ENCODE assay signal across 9 cellular contexts in the genomic region with DNA sequence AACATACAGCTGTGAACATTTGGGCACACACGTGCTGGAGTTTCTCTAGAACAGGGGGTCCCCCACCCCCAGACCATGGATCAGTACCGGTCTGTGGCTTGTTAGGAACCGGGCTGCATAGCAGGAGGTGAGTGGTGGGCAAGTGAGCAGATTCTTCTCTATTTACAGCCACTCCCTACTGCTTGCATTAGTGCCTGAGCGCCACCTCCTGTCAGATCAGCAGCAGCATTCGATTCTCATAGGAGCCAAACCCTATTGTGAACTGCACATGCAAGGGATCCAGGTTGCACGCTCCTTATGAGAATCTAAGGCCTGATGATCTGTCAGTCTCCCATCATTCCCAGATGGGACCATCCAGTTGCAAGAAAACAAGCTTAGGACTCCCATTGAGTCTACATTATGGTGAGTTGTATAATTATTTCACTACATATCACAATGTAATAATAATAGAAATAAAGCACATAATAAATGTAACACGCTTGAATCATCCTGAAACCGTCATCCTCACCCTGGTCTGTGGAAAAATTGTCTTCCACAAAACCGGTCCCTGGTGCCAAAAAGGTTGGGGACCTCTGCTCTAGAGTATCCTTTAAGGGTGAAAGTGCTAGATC. TPM values are rescaled to one million over a fixed set of nuclear protein-coding genes. Genes with fewer than 3 reads are reported as not detected.
A peak's percentile ranks its signal among the peaks of the same experiment; 100 is the strongest.
DNase-seq lines count a peak whose midpoint lies in the region; ATAC-seq and TF ChIP-seq lines count a peak whose summit lies in the region.
"Had no signal": no experiment of that assay in that cellular context is flagged by ENCODE, and none has a peak within 500 bp of the region (broad histone marks: within the 10 kb centered on the region; RNA-seq: fewer than 3 reads in every experiment).

No MANE protein-coding gene starts in this region.

- H3K27ac Mint-ChIP-seq in type B pancreatic cell: no peak overlapping the region
- no peak overlapping the region for H3K27ac Mint-ChIP-seq in Calu3 (ENCODE audit: unreplicated experiment)

- CTCF ChIA-PET in Calu3 (lab: Charles Lee): no interaction called here

- H3K36me3 ChIP-seq in cardiac muscle cell: no peaks in the 10 kb centered on the region
- H3K36me3 ChIP-seq in Peyer's patch: no peaks in the 10 kb centered on the region

- no peak overlapping the region for H3K4me3 Mint-ChIP-seq in type B pancreatic cell
- H3K4me3 Mint-ChIP-seq in Calu3 (ENCODE audit: low read depth, unreplicated experiment): no peak overlapping the region

- H3K27ac ChIP-seq in cardiac muscle cell (no peak overlapping the region), Peyer's patch (no peak overlapping the region)
- H3K27ac ChIP-seq: SK-N-MC had no signal

- TF ChIP-seq CTCF in cardiac muscle cell (IDR thresholded peaks at IDR 0.05; ENCODE audit: low read depth, low read length) (peak; percentile 55), cardiac fibroblast (IDR thresholded peaks at IDR 0.05; ENCODE audit: low read depth, low read length) (peak; percentile 59), type B pancreatic cell (conservative IDR thresholded peaks at IDR 0.05) (peak; percentile 63), Peyer's patch (IDR thresholded peaks at IDR 0.05) (peak in 2 of 6 experiments; percentile 6 to 19), Calu3 (IDR thresholded peaks at IDR 0.05; ENCODE audit: unreplicated experiment) (no peak)

- H3K4me1 ChIP-seq in cardiac muscle cell (ENCODE audit: low read depth): no peaks in the 10 kb centered on the region
- no peaks in the 10 kb centered on the region for H3K4me1 ChIP-seq in Peyer's patch

- H3K36me3 Mint-ChIP-seq in type B pancreatic cell (no peaks in the 10 kb centered on the region), Calu3 (ENCODE audit: insufficient read depth, unreplicated experiment) (no peaks in the 10 kb centered on the region)

- TF ChIP-seq POLR2A in Peyer's patch (IDR thresholded peaks at IDR 0.05): no peak

- no peaks in the 10 kb centered on the region for H3K9me3 ChIP-seq in cardiac muscle cell (ENCODE audit: low read depth)
- H3K9me3 ChIP-seq in Peyer's patch: no peaks in the 10 kb centered on the region

- no peak for ATAC-seq in Right ventricle myocardium superior (ENCODE audit: poor library complexity)

- H3K4me3 ChIP-seq in cardiac muscle cell (no peak overlapping the region), cardiac fibroblast (replicated peaks in 1 of 2; ENCODE audit: low read depth in 2 of 2, low read length in 2 of 2) (no peak overlapping the region), Peyer's patch (no peak overlapping the region)
- H3K4me3 ChIP-seq: SK-N-MC had no signal

- BruUV-seq in Calu3 (replicated peaks; lab: Mats Ljungman, UMichigan): no TSS peak

- H3K27me3 ChIP-seq in cardiac muscle cell: no peaks in the 10 kb centered on the region
- H3K27me3 ChIP-seq in Peyer's patch: no peaks in the 10 kb centered on the region

- no peaks in the 10 kb centered on the region for H3K27me3 Mint-ChIP-seq in type B pancreatic cell
- no peaks in the 10 kb centered on the region for H3K27me3 Mint-ChIP-seq in Calu3 (ENCODE audit: unreplicated experiment)

- H3K9me3 Mint-ChIP-seq in type B pancreatic cell (no peaks in the 10 kb centered on the region), Calu3 (ENCODE audit: low read depth, unreplicated experiment) (no peaks in the 10 kb centered on the region)

- intact Hi-C loops in Right ventricle myocardium superior (cut with DNase I) (no loop called here), Calu3 (cut with micrococcal nuclease; ENCODE audit: unreplicated experiment) (no loop called here)

- DNase-seq in cardiac muscle cell (ENCODE audit: low read depth in 1 of 2, low spot score in 1 of 2) (peak; percentile 28 to 57), Right ventricle myocardium superior (no peak), NCI-H460 (ENCODE audit: extremely low read depth, low read depth) (peak; percentile 34), cardiac fibroblast (ENCODE audit: low read depth in 2 of 2) (peak; percentile 51 to 58), type B pancreatic cell (ENCODE audit: extremely low spot score, unreplicated experiment) (no peak), Peyer's patch (no peak), DMS79 (lab: John Stamatoyannopoulos, UW) (no peak), Calu3 (no peak)

- no peaks in the 10 kb centered on the region for H3K4me1 Mint-ChIP-seq in type B pancreatic cell (ENCODE audit: unreplicated experiment)
- H3K4me1 Mint-ChIP-seq in Calu3 (ENCODE audit: low read depth, unreplicated experiment): no peaks in the 10 kb centered on the region

RNA-seq across cellular contexts. Expression of a gene that starts 25.8 kb away (rescaled TPM):
- total RNA-seq in cardiac muscle cell (not detected in 2 replicates), Right ventricle myocardium superior (not detected), type B pancreatic cell (ENCODE audit: low replicate concordance) (not detected in 2 replicates), Peyer's patch (not detected), Calu3 (2022) (not detected in 2 replicates)
- polyA plus RNA-seq in cardiac muscle cell: not detected in 2 replicates
- total RNA-seq in NCI-H460 (2014; rRNA removed; shearing (Covaris generic)): not detected in 2 replicates
- not detected in 2 replicates for polyA plus RNA-seq in NCI-H460 (2014; cell fraction: nucleus; rRNA removed)

RNA-seq across cellular contexts. Expression of a gene that starts 44.9 kb away (rescaled TPM):
- total RNA-seq in cardiac muscle cell (10.7 and 13.0 TPM in 2 replicates), Right ventricle myocardium superior (30.6 TPM), type B pancreatic cell (ENCODE audit: low replicate concordance) (6.6 and 10.4 TPM in 2 replicates), Peyer's patch (10 to 100 TPM in 2 of 4 donors, 1 to 10 TPM in 2; 6.3 to 17.3 (median 10.6) TPM), Calu3 (2022) (2.8 and 3.1 TPM in 2 replicates)
- 26.8 and 31.7 TPM in 2 replicates for polyA plus RNA-seq in cardiac muscle cell
- total RNA-seq in NCI-H460 (2014; rRNA removed; shearing (Covaris generic)): 16.5 and 18.1 TPM in 2 replicates
- 3.0 and 5.9 TPM in 2 replicates for polyA plus RNA-seq in NCI-H460 (2014; cell fraction: nucleus; rRNA removed)

Comparison
In these comparisons a context has a peak if more than half of its experiments do, and no peak if none do; other contexts are left out.
1. DNase-seq: peak in cardiac muscle cell (2 of 2), NCI-H460 (single experiment) and cardiac fibroblast (2 of 2); none in Right ventricle myocardium superior (single experiment), type B pancreatic cell (single experiment), Peyer's patch (0 of 3), DMS79 (single experiment) and Calu3 (single experiment).